ENCODE assay signal across 1 cellular context in the genomic region with DNA sequence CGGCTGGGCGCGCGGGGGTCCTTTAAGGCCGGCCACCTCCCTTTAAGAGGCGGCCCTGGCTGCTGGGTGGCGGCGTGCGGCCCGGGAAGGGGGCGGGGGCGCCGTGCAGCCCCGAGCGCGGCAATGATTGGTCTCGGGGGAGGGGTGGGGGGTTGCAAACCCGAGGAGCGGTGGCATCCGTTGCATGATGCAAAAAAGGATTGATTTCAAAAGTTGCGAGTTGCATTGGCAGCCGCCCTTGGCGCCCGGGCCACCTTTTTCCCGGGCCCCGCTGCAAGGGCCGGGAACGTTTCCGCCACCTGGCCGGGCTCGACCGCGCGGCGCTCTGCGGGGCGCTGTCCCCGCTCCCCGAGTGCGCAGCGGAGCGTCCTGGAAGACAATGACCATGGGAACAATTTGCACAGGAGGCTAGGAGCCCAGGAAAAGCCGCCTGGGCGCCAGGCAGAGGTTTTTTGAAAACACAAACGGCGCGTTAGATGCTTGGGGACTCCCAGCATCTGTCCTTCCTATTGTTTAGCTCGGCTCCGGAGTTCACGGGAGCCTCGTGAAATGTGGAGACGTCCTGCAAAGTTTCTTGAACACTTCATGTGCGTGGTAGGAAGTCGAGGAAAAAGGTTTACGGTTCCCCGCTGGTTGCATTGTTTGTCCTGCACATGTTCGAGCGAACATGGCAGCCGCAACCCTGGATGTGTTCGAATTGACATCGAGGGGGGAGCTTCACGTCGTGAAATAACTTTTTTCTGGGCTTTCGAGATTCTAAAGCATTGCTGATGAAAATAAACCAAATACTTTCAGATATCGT.
A peak's percentile ranks its signal among the peaks of the same experiment; 100 is the strongest.
TF ChIP-seq lines count a peak whose summit lies in the region.

Gene SEPHS1, minus strand, starts transcription at position 78 of the 802 bp plus-strand sequence. CDS start 3,343 bp downstream, outside the sequence.

TF ChIP-seq in K562, 482 proteins besides CTCF, POLR2A, EP300 and RAD21 (continued from another document and continues in another):
- TF ChIP-seq KDM1A (IDR thresholded peaks at IDR 0.05) (no peak), YY1 (IDR thresholded peaks at IDR 0.05; ENCODE audit: borderline replicate concordance in 1 of 3, control insufficient read depth in 1 of 3, extremely low read depth in 1 of 3, insufficient read depth in 3 of 3, insufficient read length in 1 of 3, insufficient replicate concordance in 2 of 3, low read depth in 1 of 3, low read length in 2 of 3) (peak in 1 of 3 experiments; percentile 66), CREB1 (IDR thresholded peaks at IDR 0.05) (no peak), CREB1 (CRISPR knock-in tag; IDR thresholded peaks at IDR 0.05) (0 out of 2 replicates have a peak, but pooled peaks have one; percentile 28), KLF1 (tag; IDR thresholded peaks at IDR 0.05) (no peak), NEUROD1 (IDR thresholded peaks at IDR 0.05; ENCODE audit: borderline replicate concordance, low read depth, low read length, partially characterized antibody) (no peak), MXI1 (IDR thresholded peaks at IDR 0.05; ENCODE audit: low read depth, low read length) (no peak; the same call in 1 of the 2 replicates), TEAD2 (tag; IDR thresholded peaks at IDR 0.05) (no peak), MAFK (IDR thresholded peaks at IDR 0.05; ENCODE audit: low read length) (no peak), CHCHD3 (CRISPR knock-in tag; IDR thresholded peaks at IDR 0.05) (no peak), SIN3A (IDR thresholded peaks at IDR 0.05; ENCODE audit: borderline replicate concordance in 2 of 2, control insufficient read depth in 1 of 2, low read depth in 2 of 2, low read length in 2 of 2) (peak; percentile 21 to 48; a peak in 1 of 4 replicates), CUX1 (CRISPR knock-in tag; IDR thresholded peaks at IDR 0.05) (no peak), PTBP1 (IDR thresholded peaks at IDR 0.05; ENCODE audit: low read depth, low read length) (no peak), C11orf30 (IDR thresholded peaks at IDR 0.05; ENCODE audit: low read depth) (no peak), ZEB2 (IDR thresholded peaks at IDR 0.05) (no peak), RBM39 (optimal IDR thresholded peaks at IDR 0.05; ENCODE audit: low read depth, low read length) (no peak), ARID3B (CRISPR knock-in tag; IDR thresholded peaks at IDR 0.05; ENCODE audit: borderline replicate concordance) (no peak), MAFF (IDR thresholded peaks at IDR 0.05; ENCODE audit: low read length) (no peak), AFF1 (IDR thresholded peaks at IDR 0.05; ENCODE audit: low read depth in 1 of 2, partially characterized antibody in 2 of 2) (no peak), CHAMP1 (IDR thresholded peaks at IDR 0.05) (no peak)
- TF ChIP-seq, protein P1, sequence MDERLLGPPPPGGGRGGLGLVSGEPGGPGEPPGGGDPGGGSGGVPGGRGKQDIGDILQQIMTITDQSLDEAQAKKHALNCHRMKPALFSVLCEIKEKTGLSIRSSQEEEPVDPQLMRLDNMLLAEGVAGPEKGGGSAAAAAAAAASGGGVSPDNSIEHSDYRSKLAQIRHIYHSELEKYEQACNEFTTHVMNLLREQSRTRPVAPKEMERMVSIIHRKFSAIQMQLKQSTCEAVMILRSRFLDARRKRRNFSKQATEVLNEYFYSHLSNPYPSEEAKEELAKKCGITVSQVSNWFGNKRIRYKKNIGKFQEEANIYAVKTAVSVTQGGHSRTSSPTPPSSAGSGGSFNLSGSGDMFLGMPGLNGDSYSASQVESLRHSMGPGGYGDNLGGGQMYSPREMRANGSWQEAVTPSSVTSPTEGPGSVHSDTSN (CRISPR knock-in tag; IDR thresholded peaks at IDR 0.05; ENCODE audit: low read depth): no peak
- TF ChIP-seq, protein P1 (tag; conservative IDR thresholded peaks at IDR 0.05; ENCODE audit: low read depth): 0 out of 2 replicates have a peak, but pooled peaks have one; percentile 9
- TF ChIP-seq, protein P2, sequence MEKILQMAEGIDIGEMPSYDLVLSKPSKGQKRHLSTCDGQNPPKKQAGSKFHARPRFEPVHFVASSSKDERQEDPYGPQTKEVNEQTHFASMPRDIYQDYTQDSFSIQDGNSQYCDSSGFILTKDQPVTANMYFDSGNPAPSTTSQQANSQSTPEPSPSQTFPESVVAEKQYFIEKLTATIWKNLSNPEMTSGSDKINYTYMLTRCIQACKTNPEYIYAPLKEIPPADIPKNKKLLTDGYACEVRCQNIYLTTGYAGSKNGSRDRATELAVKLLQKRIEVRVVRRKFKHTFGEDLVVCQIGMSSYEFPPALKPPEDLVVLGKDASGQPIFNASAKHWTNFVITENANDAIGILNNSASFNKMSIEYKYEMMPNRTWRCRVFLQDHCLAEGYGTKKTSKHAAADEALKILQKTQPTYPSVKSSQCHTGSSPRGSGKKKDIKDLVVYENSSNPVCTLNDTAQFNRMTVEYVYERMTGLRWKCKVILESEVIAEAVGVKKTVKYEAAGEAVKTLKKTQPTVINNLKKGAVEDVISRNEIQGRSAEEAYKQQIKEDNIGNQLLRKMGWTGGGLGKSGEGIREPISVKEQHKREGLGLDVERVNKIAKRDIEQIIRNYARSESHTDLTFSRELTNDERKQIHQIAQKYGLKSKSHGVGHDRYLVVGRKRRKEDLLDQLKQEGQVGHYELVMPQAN (IDR thresholded peaks at IDR 0.05; ENCODE audit: borderline replicate concordance): peak; percentile 55; the same call in 1 of the 2 replicates
- TF ChIP-seq, protein P3, sequence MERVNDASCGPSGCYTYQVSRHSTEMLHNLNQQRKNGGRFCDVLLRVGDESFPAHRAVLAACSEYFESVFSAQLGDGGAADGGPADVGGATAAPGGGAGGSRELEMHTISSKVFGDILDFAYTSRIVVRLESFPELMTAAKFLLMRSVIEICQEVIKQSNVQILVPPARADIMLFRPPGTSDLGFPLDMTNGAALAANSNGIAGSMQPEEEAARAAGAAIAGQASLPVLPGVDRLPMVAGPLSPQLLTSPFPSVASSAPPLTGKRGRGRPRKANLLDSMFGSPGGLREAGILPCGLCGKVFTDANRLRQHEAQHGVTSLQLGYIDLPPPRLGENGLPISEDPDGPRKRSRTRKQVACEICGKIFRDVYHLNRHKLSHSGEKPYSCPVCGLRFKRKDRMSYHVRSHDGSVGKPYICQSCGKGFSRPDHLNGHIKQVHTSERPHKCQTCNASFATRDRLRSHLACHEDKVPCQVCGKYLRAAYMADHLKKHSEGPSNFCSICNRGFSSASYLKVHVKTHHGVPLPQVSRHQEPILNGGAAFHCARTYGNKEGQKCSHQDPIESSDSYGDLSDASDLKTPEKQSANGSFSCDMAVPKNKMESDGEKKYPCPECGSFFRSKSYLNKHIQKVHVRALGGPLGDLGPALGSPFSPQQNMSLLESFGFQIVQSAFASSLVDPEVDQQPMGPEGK (CRISPR knock-in tag; IDR thresholded peaks at IDR 0.05; ENCODE audit: borderline replicate concordance): no peak
- TF ChIP-seq, protein P4, sequence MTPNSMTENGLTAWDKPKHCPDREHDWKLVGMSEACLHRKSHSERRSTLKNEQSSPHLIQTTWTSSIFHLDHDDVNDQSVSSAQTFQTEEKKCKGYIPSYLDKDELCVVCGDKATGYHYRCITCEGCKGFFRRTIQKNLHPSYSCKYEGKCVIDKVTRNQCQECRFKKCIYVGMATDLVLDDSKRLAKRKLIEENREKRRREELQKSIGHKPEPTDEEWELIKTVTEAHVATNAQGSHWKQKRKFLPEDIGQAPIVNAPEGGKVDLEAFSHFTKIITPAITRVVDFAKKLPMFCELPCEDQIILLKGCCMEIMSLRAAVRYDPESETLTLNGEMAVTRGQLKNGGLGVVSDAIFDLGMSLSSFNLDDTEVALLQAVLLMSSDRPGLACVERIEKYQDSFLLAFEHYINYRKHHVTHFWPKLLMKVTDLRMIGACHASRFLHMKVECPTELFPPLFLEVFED (CRISPR knock-in tag; conservative IDR thresholded peaks at IDR 0.05): no peak
